In genomic region chr19:2592824-2593223, GRCh38 we compare ENCODE assay signal across 20 cellular contexts.
DNase-seq lines count a peak whose midpoint lies in the region; ATAC-seq, FAIRE-seq and TF ChIP-seq lines count a peak whose summit lies in the region.
"Had no signal": no experiment of that assay in that cellular context is flagged by ENCODE, and none has a peak within 500 bp of the region (broad histone marks: within the 10 kb centered on the region; RNA-seq: fewer than 3 reads in every experiment).

No MANE protein-coding gene starts in this region.

- H3K9me3 Mint-ChIP-seq in MCF 10A (ENCODE audit: unreplicated experiment), result no peaks in the 10 kb centered on the region
- H3K9me3 Mint-ChIP-seq: CD4-positive, alpha-beta T cell had no signal

- in situ Hi-C loops in HepG2 (cut with HindIII; ENCODE audit: extremely low pct_ligation_motif_present, low pct_unique_long_range_greater_than_20kb), result no loop called here
- in situ Hi-C loops in K562 (cut with MboI), result no loop called here

- no peaks in the 10 kb centered on the region for H3K9me3 ChIP-seq in HepG2 (ENCODE audit: low read length)
- H3K9me3 ChIP-seq in right lobe of liver, result no peaks in the 10 kb centered on the region
- no peaks in the 10 kb centered on the region for H3K9me3 ChIP-seq in K562 (replicated peaks; ENCODE audit: control insufficient read depth, insufficient read depth, low read depth, low read length)
- H3K9me3 ChIP-seq in sigmoid colon, result no peaks in the 10 kb centered on the region
- H3K9me3 ChIP-seq in lower lobe of right lung, result no peaks in the 10 kb centered on the region
- H3K9me3 ChIP-seq: MG63, SK-N-SH had no signal

- TF ChIP-seq EP300 in HepG2 (IDR thresholded peaks at IDR 0.05; ENCODE audit: low read depth in 2 of 2, low read length in 2 of 2), result no peak
- no peak for TF ChIP-seq EP300 in HepG2 (CRISPR knock-in tag; IDR thresholded peaks at IDR 0.05; ENCODE audit: borderline replicate concordance)
- no peak for TF ChIP-seq EP300 in K562 (IDR thresholded peaks at IDR 0.05; ENCODE audit: low read length)
- no peak for TF ChIP-seq EP300 in sigmoid colon (IDR thresholded peaks at IDR 0.05)

- H3K4me1 ChIP-seq in HepG2 (ENCODE audit: insufficient read depth, low read length), result peaks cover 49% of the 10 kb centered on the region
- H3K4me1 ChIP-seq in right lobe of liver, result peaks cover 0 to 23% (median 8%) of the 10 kb centered on the region in 4 donors
- peaks cover 0 to 5% of the 10 kb centered on the region in 2 experiments; a peak in 2 of 5 replicates for H3K4me1 ChIP-seq in K562 (replicated peaks in 1 of 2; ENCODE audit: control insufficient read depth in 2 of 2, insufficient read depth in 2 of 2, low read length in 2 of 2)
- peaks cover 0 to 7% (median 0%) of the 10 kb centered on the region in 4 donors for H3K4me1 ChIP-seq in sigmoid colon
- no peaks in the 10 kb centered on the region for H3K4me1 ChIP-seq in lower lobe of right lung

- TF ChIP-seq POLR2A in HepG2 (IDR thresholded peaks at IDR 0.05; ENCODE audit: insufficient read depth in 1 of 2, low read depth in 2 of 2, low read length in 2 of 2) (no peak), right lobe of liver (IDR thresholded peaks at IDR 0.05) (no peak), K562 (conservative IDR thresholded peaks at IDR 0.05) (no peak), sigmoid colon (IDR thresholded peaks at IDR 0.05) (no peak)

- TF ChIP-seq RAD21 in HepG2 (CRISPR knock-in tag; IDR thresholded peaks at IDR 0.05) (no peak), K562 (CRISPR knock-in tag; conservative IDR thresholded peaks at IDR 0.05 in 1 of 2, IDR thresholded peaks at IDR 0.05 in 1 of 2) (no peak)

- H3K4me3 Mint-ChIP-seq in MCF 10A (ENCODE audit: unreplicated experiment), result no peak overlapping the region
- H3K4me3 Mint-ChIP-seq: CD4-positive, alpha-beta T cell had no signal

- no peak overlapping the region for H3K27ac Mint-ChIP-seq in MCF 10A (ENCODE audit: low read depth, unreplicated experiment)
- H3K27ac Mint-ChIP-seq: CD4-positive, alpha-beta T cell had no signal

- no peaks in the 10 kb centered on the region for H3K9me1 ChIP-seq in K562 (ENCODE audit: control insufficient read depth, insufficient read depth, low read length)

- H3K27ac ChIP-seq in HepG2 (ENCODE audit: extremely low read length, insufficient read depth, low read length) (no peak overlapping the region), right lobe of liver (peak overlapping the region in 1 of 3 donors; percentile 49), K562 (ENCODE audit: extremely low read depth, low read depth, low read length) (no peak overlapping the region), sigmoid colon (no peak overlapping the region), lower lobe of right lung (no peak overlapping the region), substantia nigra (ENCODE audit: low read depth, low read length, poor library complexity, severe bottlenecking) (no peak overlapping the region)

- ATAC-seq in HepG2, result no peak
- ATAC-seq in right lobe of liver, result no peak
- no peak for ATAC-seq in K562
- no peak for ATAC-seq in lower lobe of right lung

- no peaks in the 10 kb centered on the region for H3K36me3 ChIP-seq in HepG2 (replicated peaks in 1 of 2; ENCODE audit: control insufficient read depth in 1 of 2, insufficient read depth in 2 of 2, low read length in 2 of 2)
- no peaks in the 10 kb centered on the region for H3K36me3 ChIP-seq in right lobe of liver
- H3K36me3 ChIP-seq in K562 (ENCODE audit: control insufficient read depth, insufficient read depth, low read length), result no peaks in the 10 kb centered on the region
- no peaks in the 10 kb centered on the region for H3K36me3 ChIP-seq in sigmoid colon
- no peaks in the 10 kb centered on the region for H3K36me3 ChIP-seq in lower lobe of right lung
- H3K36me3 ChIP-seq: MG63 had no signal

- no peaks in the 10 kb centered on the region for H3K36me3 Mint-ChIP-seq in MCF 10A (ENCODE audit: insufficient read depth, unreplicated experiment)

- no TSS peak for BruUV-seq in HepG2 (replicated peaks; lab: Mats Ljungman, UMichigan)
- BruUV-seq in K562 (replicated peaks; lab: Mats Ljungman, UMichigan), result no TSS peak
- no TSS peak for BruUV-seq in MCF 10A (replicated peaks; lab: Mats Ljungman, UMichigan)

- DNase-seq in HepG2 (ENCODE audit: low spot score) (no peak), right lobe of liver (no peak), K562 (ENCODE audit: extremely low read depth in 1 of 4, low spot score in 3 of 4) (no peak), sigmoid colon (peak; percentile 30), lower lobe of right lung (no peak), substantia nigra (lab: John Stamatoyannopoulos, UW) (no peak), MCF 10A (ENCODE audit: unreplicated experiment) (no peak)
- DNase-seq: 8988T; CD4-positive, alpha-beta T cell; DMS53; MG63; NCI-H2029; NCI-H446; NCI-H524 treated with DMSO at 0.1 percent for 48 hours; NCI-H774; SIG-M5; SK-N-SH had no signal

- H3K27me3 ChIP-seq in HepG2 (ENCODE audit: control insufficient read depth in 1 of 2, insufficient read depth in 2 of 2, low read length in 2 of 2) (no peaks in the 10 kb centered on the region), right lobe of liver (no peaks in the 10 kb centered on the region), K562 (ENCODE audit: control insufficient read depth in 2 of 2, insufficient read depth in 2 of 2, low read length in 2 of 2) (peaks cover 9 to 18% of the 10 kb centered on the region in 2 experiments; a peak in 4 of 5 replicates), sigmoid colon (no peaks in the 10 kb centered on the region), lower lobe of right lung (ENCODE audit: low read depth) (no peaks in the 10 kb centered on the region)
- H3K27me3 ChIP-seq: MG63 had no signal

- POLR2A ChIA-PET in HepG2 (lab: Yijun Ruan, JAX) (interaction anchor here (1.4 to 3.1 kb wide), 3 partner anchors 14 to 117 kb away, joined by 5 to 23 read pairs (median 9); partner anchors contain the start of gene GADD45B), K562 (lab: Yijun Ruan, JAX) (interaction anchor here (1.3 kb wide), 1 partner anchor 117 kb away, joined by 4 read pairs; the partner anchor contains the start of gene GADD45B), MCF 10A (lab: Yijun Ruan, JAX) (interaction anchor here (0.6 kb wide), 1 partner anchor 9 kb away, joined by 3 read pairs; no protein-coding TSS in a partner anchor)

- intact Hi-C loops in HepG2 (cut with micrococcal nuclease; ENCODE audit: unreplicated experiment), result no loop called here
- intact Hi-C loops in right lobe of liver (cut with DNase I), result no loop called here
- intact Hi-C loops in K562 (cut with micrococcal nuclease), result no loop called here
- intact Hi-C loops in sigmoid colon (cut with DNase I), result no loop called here
- intact Hi-C loops in lower lobe of right lung (cut with DNase I), result no loop called here
- intact Hi-C loops in MCF 10A (cut with micrococcal nuclease), result no loop called here

- H3K9ac ChIP-seq in HepG2 (ENCODE audit: insufficient read depth, low read depth, low read length), result no peak overlapping the region
- H3K9ac ChIP-seq in K562 (ENCODE audit: insufficient read depth in 1 of 2, low read depth in 2 of 2, low read length in 2 of 2), result no peak overlapping the region
- H3K9ac ChIP-seq: SK-N-SH had no signal

- WGBS in HepG2 (ENCODE audit: low lambda C conversion rate), result 54% methylated on average over 4 of the region's 4 CpGs
- 52% methylated on average over 4 of the region's 4 CpGs for WGBS in right lobe of liver (ENCODE audit: insufficient coverage, low coverage, low lambda C conversion rate, missing lambda C conversion rate)
- WGBS in K562 (ENCODE audit: insufficient coverage, low coverage, missing lambda C conversion rate), result 10% methylated on average over 1 of the region's 4 CpGs
- 65 to 68% methylated on average over 4 of the region's 4 CpGs for WGBS in sigmoid colon, 2 donors

- H4K20me1 ChIP-seq in HepG2 (ENCODE audit: insufficient read depth, low read length), result no peaks in the 10 kb centered on the region
- H4K20me1 ChIP-seq in K562 (replicated peaks; ENCODE audit: control insufficient read depth, insufficient read depth, low read length), result no peaks in the 10 kb centered on the region

- H3K4me3 ChIP-seq in HepG2 (replicated peaks in 1 of 3; ENCODE audit: insufficient read depth in 1 of 3, low read depth in 2 of 3, low read length in 3 of 3) (no peak overlapping the region), right lobe of liver (no peak overlapping the region), K562 (no peak overlapping the region), sigmoid colon (no peak overlapping the region), lower lobe of right lung (no peak overlapping the region)
- H3K4me3 ChIP-seq: MG63 had no signal

- H3K27me3 Mint-ChIP-seq in MCF 10A (ENCODE audit: insufficient read depth, unreplicated experiment), result peaks cover 28% of the 10 kb centered on the region
- H3K27me3 Mint-ChIP-seq: CD4-positive, alpha-beta T cell had no signal

- H2AFZ ChIP-seq in HepG2 (ENCODE audit: low read length) (no peak overlapping the region), K562 (ENCODE audit: low read depth, low read length) (no peak overlapping the region)

- CTCF ChIA-PET in HepG2 (lab: Yijun Ruan, JAX; ENCODE audit: low intra/inter-chr PET ratio, low total read pairs), result no interaction called here
- CTCF ChIA-PET in K562 (lab: Yijun Ruan, JAX; ENCODE audit: low intra/inter-chr PET ratio), result no interaction called here
- CTCF ChIA-PET in MCF 10A (lab: Yijun Ruan, JAX), result no interaction called here

- no peak for FAIRE-seq in HepG2 (lab: Jason Lieb, UNC)
- FAIRE-seq in K562 (lab: Jason Lieb, UNC), result no peak
- FAIRE-seq: G401.6, H54, RCC 7860 had no signal

- H3K79me2 ChIP-seq in HepG2 (ENCODE audit: insufficient read depth, low read length), result no peaks in the 10 kb centered on the region
- no peaks in the 10 kb centered on the region for H3K79me2 ChIP-seq in K562 (ENCODE audit: control insufficient read depth, insufficient read depth, low read length)

- 0 out of 2 replicates have a peak overlapping the region, but pooled peaks have one; percentile 1 for H3K4me2 ChIP-seq in HepG2 (ENCODE audit: low read depth, low read length)
- H3K4me2 ChIP-seq in K562 (ENCODE audit: insufficient read depth, low read length), result no peak overlapping the region
- H3K4me2 ChIP-seq: SK-N-SH had no signal

- no peaks in the 10 kb centered on the region for H3K4me1 Mint-ChIP-seq in MCF 10A (ENCODE audit: insufficient read depth, unreplicated experiment)

- TF ChIP-seq CTCF in HepG2 (CRISPR knock-in tag; IDR thresholded peaks at IDR 0.05), result no peak
- TF ChIP-seq CTCF in right lobe of liver (IDR thresholded peaks at IDR 0.05), result no peak
- no peak for TF ChIP-seq CTCF in K562 (IDR thresholded peaks at IDR 0.05 in 2 of 3, conservative IDR thresholded peaks at IDR 0.05 in 1 of 3; ENCODE audit: insufficient read depth in 2 of 3, low read depth in 1 of 3, low read length in 3 of 3)
- TF ChIP-seq CTCF in sigmoid colon (IDR thresholded peaks at IDR 0.05), result no peak
- no peak for TF ChIP-seq CTCF in lower lobe of right lung (IDR thresholded peaks at IDR 0.05)
- no peak for TF ChIP-seq CTCF in MCF 10A (IDR thresholded peaks at IDR 0.05; ENCODE audit: unreplicated experiment)

TF ChIP-seq in HepG2, 621 proteins besides CTCF, POLR2A, EP300 and RAD21 (continues in another document):
- TF ChIP-seq ATF7 (IDR thresholded peaks at IDR 0.05) (no peak), ATF7 (CRISPR knock-in tag; IDR thresholded peaks at IDR 0.05) (no peak)

TF ChIP-seq in K562, 482 proteins besides CTCF, POLR2A, EP300 and RAD21 (continues in another document):
- TF ChIP-seq TAF7 (tag; IDR thresholded peaks at IDR 0.05), result no peak
- TF ChIP-seq HDAC8 (tag; IDR thresholded peaks at IDR 0.05), result no peak
- no peak for TF ChIP-seq GATAD2B (IDR thresholded peaks at IDR 0.05; ENCODE audit: borderline replicate concordance)

Comparison
In these comparisons a context has a peak if more than half of its experiments do, and no peak if none do; other contexts are left out.
1. Of the 241 proteins assayed by ChIP-seq in both HepG2 and K562: peak only in HepG2: none; only in K562: HBP1 and MTA1; in both: ZNF512; in neither: 238.